ENCODE assay signal across 1 cellular context in genomic region chrX:1105671-1106419, GRCh38.
TF ChIP-seq lines count a peak whose summit lies in the region.

No MANE protein-coding gene starts in this region.

TF ChIP-seq in GM23338, 12 proteins besides CTCF, POLR2A, EP300 and RAD21 (continued from another document):
- TF ChIP-seq, protein P1, sequence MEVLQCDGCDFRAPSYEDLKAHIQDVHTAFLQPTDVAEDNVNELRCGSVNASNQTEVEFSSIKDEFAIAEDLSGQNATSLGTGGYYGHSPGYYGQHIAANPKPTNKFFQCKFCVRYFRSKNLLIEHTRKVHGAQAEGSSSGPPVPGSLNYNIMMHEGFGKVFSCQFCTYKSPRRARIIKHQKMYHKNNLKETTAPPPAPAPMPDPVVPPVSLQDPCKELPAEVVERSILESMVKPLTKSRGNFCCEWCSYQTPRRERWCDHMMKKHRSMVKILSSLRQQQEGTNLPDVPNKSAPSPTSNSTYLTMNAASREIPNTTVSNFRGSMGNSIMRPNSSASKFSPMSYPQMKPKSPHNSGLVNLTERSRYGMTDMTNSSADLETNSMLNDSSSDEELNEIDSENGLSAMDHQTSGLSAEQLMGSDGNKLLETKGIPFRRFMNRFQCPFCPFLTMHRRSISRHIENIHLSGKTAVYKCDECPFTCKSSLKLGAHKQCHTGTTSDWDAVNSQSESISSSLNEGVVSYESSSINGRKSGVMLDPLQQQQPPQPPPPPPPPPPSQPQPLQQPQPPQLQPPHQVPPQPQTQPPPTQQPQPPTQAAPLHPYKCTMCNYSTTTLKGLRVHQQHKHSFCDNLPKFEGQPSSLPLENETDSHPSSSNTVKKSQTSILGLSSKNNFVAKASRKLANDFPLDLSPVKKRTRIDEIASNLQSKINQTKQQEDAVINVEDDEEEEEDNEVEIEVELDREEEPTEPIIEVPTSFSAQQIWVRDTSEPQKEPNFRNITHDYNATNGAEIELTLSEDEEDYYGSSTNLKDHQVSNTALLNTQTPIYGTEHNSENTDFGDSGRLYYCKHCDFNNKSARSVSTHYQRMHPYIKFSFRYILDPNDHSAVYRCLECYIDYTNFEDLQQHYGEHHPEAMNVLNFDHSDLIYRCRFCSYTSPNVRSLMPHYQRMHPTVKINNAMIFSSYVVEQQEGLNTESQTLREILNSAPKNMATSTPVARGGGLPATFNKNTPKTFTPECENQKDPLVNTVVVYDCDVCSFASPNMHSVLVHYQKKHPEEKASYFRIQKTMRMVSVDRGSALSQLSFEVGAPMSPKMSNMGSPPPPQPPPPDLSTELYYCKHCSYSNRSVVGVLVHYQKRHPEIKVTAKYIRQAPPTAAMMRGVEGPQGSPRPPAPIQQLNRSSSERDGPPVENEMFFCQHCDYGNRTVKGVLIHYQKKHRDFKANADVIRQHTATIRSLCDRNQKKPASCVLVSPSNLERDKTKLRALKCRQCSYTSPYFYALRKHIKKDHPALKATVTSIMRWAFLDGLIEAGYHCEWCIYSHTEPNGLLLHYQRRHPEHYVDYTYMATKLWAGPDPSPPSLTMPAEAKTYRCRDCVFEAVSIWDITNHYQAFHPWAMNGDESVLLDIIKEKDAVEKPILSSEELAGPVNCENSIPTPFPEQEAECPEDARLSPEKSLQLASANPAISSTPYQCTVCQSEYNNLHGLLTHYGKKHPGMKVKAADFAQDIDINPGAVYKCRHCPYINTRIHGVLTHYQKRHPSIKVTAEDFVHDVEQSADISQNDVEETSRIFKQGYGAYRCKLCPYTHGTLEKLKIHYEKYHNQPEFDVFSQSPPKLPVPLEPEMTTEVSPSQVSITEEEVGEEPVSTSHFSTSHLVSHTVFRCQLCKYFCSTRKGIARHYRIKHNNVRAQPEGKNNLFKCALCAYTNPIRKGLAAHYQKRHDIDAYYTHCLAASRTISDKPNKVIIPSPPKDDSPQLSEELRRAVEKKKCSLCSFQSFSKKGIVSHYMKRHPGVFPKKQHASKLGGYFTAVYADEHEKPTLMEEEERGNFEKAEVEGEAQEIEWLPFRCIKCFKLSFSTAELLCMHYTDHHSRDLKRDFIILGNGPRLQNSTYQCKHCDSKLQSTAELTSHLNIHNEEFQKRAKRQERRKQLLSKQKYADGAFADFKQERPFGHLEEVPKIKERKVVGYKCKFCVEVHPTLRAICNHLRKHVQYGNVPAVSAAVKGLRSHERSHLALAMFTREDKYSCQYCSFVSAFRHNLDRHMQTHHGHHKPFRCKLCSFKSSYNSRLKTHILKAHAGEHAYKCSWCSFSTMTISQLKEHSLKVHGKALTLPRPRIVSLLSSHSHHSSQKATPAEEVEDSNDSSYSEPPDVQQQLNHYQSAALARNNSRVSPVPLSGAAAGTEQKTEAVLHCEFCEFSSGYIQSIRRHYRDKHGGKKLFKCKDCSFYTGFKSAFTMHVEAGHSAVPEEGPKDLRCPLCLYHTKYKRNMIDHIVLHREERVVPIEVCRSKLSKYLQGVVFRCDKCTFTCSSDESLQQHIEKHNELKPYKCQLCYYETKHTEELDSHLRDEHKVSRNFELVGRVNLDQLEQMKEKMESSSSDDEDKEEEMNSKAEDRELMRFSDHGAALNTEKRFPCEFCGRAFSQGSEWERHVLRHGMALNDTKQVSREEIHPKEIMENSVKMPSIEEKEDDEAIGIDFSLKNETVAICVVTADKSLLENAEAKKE (CRISPR knock-in tag; IDR thresholded peaks at IDR 0.05): no peak
- TF ChIP-seq STAT1 (IDR thresholded peaks at IDR 0.05; ENCODE audit: unreplicated experiment): no peak
- no peak for TF ChIP-seq POLR2AphosphoS5 (IDR thresholded peaks at IDR 0.05; ENCODE audit: low read depth)
